Comparison of ENCODE assay signal across 17 cellular contexts in genomic region chr9:113803811-113804589, GRCh38.
"Had no signal": no experiment of that assay in that cellular context is flagged by ENCODE, and none has a peak within 500 bp of the region (broad histone marks: within the 10 kb centered on the region; RNA-seq: fewer than 3 reads in every experiment).

No MANE protein-coding gene starts in this region.

- H3K27me3 ChIP-seq: adrenal gland, cardiac muscle cell, right atrium auricular region, tibial nerve, vagina had no signal

- H3K36me3 Mint-ChIP-seq: activated naive CD4-positive, alpha-beta T cell treated with anti-CD3 and anti-CD28 coated beads, Interleukin-2, amount 50 U/mL, for 72 hours; naive thymus-derived CD4-positive, alpha-beta T cell had no signal

- ATAC-seq: activated naive CD4-positive, alpha-beta T cell treated with anti-CD3 and anti-CD28 coated beads, Interleukin-2, amount 50 U/mL, for 72 hours; naive thymus-derived CD4-positive, alpha-beta T cell had no signal

- H3K36me3 ChIP-seq: adrenal gland, cardiac muscle cell, prostate gland, right atrium auricular region, tibial nerve, vagina had no signal

- H3K4me1 ChIP-seq: prostate gland had no signal

- H3K9me3 ChIP-seq: adrenal gland, prostate gland, right atrium auricular region, tibial nerve, vagina had no signal

- H3K27ac ChIP-seq: adrenal gland, cardiac muscle cell, prostate gland, right atrium auricular region, skin epidermis, tibial nerve, vagina had no signal

- H3K4me3 Mint-ChIP-seq: naive thymus-derived CD4-positive, alpha-beta T cell; stimulated activated naive CD8-positive, alpha-beta T cell treated with anti-CD3 and anti-CD28 coated beads, Interleukin-15, Interleukin-2, amounts not matched to agents 100 ng/mL and 50 ng/mL, for 24 hours had no signal

- H3K9me3 Mint-ChIP-seq: activated naive CD4-positive, alpha-beta T cell treated with anti-CD3 and anti-CD28 coated beads, Interleukin-2, amount 50 U/mL, for 72 hours; naive thymus-derived CD4-positive, alpha-beta T cell; stimulated activated naive CD8-positive, alpha-beta T cell treated with anti-CD3 and anti-CD28 coated beads, Interleukin-15, Interleukin-2, amounts not matched to agents 100 ng/mL and 50 ng/mL, for 24 hours had no signal

- H3K4me3 ChIP-seq: adrenal gland, cardiac muscle cell, prostate gland, right atrium auricular region, skin epidermis, tibial nerve, vagina had no signal

- H3K27ac Mint-ChIP-seq: activated naive CD4-positive, alpha-beta T cell treated with anti-CD3 and anti-CD28 coated beads, Interleukin-2, amount 50 U/mL, for 72 hours; naive thymus-derived CD4-positive, alpha-beta T cell; stimulated activated naive CD8-positive, alpha-beta T cell treated with anti-CD3 and anti-CD28 coated beads, Interleukin-15, Interleukin-2, amounts not matched to agents 100 ng/mL and 50 ng/mL, for 24 hours had no signal

- DNase-seq: activated CD4-positive, alpha-beta T cell treated with anti-CD3 and anti-CD28 coated beads, Interleukin-2, amount 50 U/mL, for 1 hour; activated gamma-delta T cell; adrenal gland; dermis blood vessel endothelial cell; effector memory CD4-positive, alpha-beta T cell; mesenchymal stem cell; naive thymus-derived CD4-positive, alpha-beta T cell; stimulated activated CD4-positive, alpha-beta T cell treated with anti-CD3 and anti-CD28 coated beads, Interleukin-2, amount 100 ng/mL, for 48 hours; T1000 had no signal
